Comparison of ENCODE assay signal across 8 cellular contexts in the genomic region with DNA sequence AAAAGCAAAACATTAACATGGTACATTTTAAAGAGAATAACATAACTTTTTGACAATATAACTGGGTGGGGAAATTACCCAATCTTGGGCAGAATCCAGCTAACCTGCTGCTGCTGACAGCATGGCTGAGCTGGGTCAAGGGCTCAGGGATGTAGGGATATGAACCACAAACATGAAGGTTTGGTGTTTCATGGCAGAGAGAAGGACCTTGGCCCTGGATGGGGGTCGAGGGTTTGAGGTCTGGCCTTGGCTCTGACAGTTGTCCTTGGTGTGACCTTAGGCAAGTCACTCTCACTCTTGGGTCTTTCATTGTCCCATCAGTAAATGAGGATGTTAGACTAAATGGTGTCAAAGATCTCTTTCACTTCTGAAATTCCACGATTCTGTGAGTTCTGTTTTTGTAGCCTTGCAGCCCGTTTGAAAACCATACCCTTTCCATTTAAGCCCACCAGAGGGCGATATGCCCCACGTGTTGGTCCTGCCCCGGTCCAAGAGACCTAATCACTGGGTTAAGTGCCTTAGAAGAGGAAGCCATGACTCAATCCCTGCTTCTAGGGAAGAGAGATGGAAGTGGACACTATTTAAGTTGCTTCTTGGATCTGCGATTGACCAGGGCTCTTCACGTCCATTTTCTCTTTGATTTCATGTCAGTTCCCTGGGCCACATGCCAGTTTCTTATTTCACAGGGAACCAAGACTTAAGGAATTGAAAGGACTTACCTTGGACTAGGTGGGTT. TPM values are rescaled to one million over a fixed set of nuclear protein-coding genes. Genes with fewer than 3 reads are reported as not detected.
DNase-seq lines count a peak whose midpoint lies in the region; ATAC-seq and TF ChIP-seq lines count a peak whose summit lies in the region.

No MANE protein-coding gene starts in this region.

- H3K36me3 ChIP-seq in A673 (ENCODE audit: insufficient read depth, low read length, poor library complexity, severe bottlenecking) (no peaks in the 10 kb centered on the region), SJSA1 (no peaks in the 10 kb centered on the region), upper lobe of right lung (no peaks in the 10 kb centered on the region)

- peak; percentile 82 for DNase-seq in A673 (ENCODE audit: low spot score)
- peak; percentile 74 for DNase-seq in LoVo (ENCODE audit: low spot score)
- peak; percentile 50 to 63 for DNase-seq in SJSA1 (ENCODE audit: low read depth in 1 of 2, low spot score in 2 of 2)
- peak; percentile 87 for DNase-seq in activated effector memory CD4-positive, alpha-beta T cell treated with anti-CD3 and anti-CD28 coated beads, Interleukin-2, amount 50 U/mL, for 16 hours
- DNase-seq in foreskin fibroblast = peak; percentile 74 to 92
- peak; percentile 35 for DNase-seq in omental fat pad (ENCODE audit: low spot score)
- peak; percentile 72 for DNase-seq in upper lobe of right lung

- H3K27ac ChIP-seq in A673 (ENCODE audit: low read depth, low read length, poor library complexity, severe bottlenecking) (no peak overlapping the region), SJSA1 (no peak overlapping the region), upper lobe of right lung (no peak overlapping the region)

- TF ChIP-seq CTCF in A673 (conservative IDR thresholded peaks at IDR 0.05; ENCODE audit: low read depth, low read length) (peak; percentile 86), foreskin fibroblast (IDR thresholded peaks at IDR 0.05; ENCODE audit: low read depth, low read length) (peak; percentile 76), omental fat pad (IDR thresholded peaks at IDR 0.05) (peak in 2 of 3 donors; percentile 25 to 38), upper lobe of right lung (IDR thresholded peaks at IDR 0.05) (peak; percentile 86)

- CTCF ChIA-PET in A673 (lab: Charles Lee) = interaction anchor here (0.7 to 0.8 kb wide), 2 partner anchors 172 to 278 kb away, joined by 3 to 13 read pairs; no protein-coding TSS in a partner anchor

- POLR2A ChIA-PET in A673 (lab: Charles Lee; ENCODE audit: low non-redundant PET) = no interaction called here

- H3K4me3 ChIP-seq in A673 (ENCODE audit: low read depth, low read length, poor library complexity, severe bottlenecking) = no peak overlapping the region
- no peak overlapping the region for H3K4me3 ChIP-seq in SJSA1
- H3K4me3 ChIP-seq in foreskin fibroblast (ENCODE audit: low read depth in 1 of 2, low read length in 2 of 2) = no peak overlapping the region
- H3K4me3 ChIP-seq in upper lobe of right lung = no peak overlapping the region

- H3K9me3 ChIP-seq in A673 (ENCODE audit: low read depth, low read length, poor library complexity, severe bottlenecking) (no peaks in the 10 kb centered on the region), SJSA1 (replicated peaks) (no peaks in the 10 kb centered on the region), upper lobe of right lung (no peaks in the 10 kb centered on the region)

- peak; percentile 61 for ATAC-seq in GM19043 (IDR thresholded peaks at IDR 0.05; ENCODE audit: low read depth, unreplicated experiment)
- peak; percentile 83 for ATAC-seq in omental fat pad (ENCODE audit: low FRiP score)
- peak; percentile 100 for ATAC-seq in upper lobe of right lung

- BruUV-seq in A673 (replicated peaks; lab: Mats Ljungman, UMichigan) = no TSS peak

- intact Hi-C loops in A673 (cut with micrococcal nuclease; ENCODE audit: unreplicated experiment) (loop anchor here (1.0 to 5.0 kb wide), 5 partner anchors 169 to 784 kb away; no protein-coding TSS in a partner anchor), upper lobe of right lung (cut with DNase I) (loop anchor here (10.0 kb wide), 1 partner anchor 176 kb away; no protein-coding TSS in a partner anchor)

- H3K4me1 ChIP-seq in A673 (ENCODE audit: insufficient read depth, low read length, poor library complexity, severe bottlenecking) (peaks cover 13% of the 10 kb centered on the region), SJSA1 (replicated peaks) (peaks cover 8% of the 10 kb centered on the region; the same call in 1 of the 2 replicates), upper lobe of right lung (no peaks in the 10 kb centered on the region)

- H3K27me3 ChIP-seq in A673 (replicated peaks; ENCODE audit: insufficient read depth, low read depth, low read length, poor library complexity) (no peaks in the 10 kb centered on the region), SJSA1 (replicated peaks) (no peaks in the 10 kb centered on the region), upper lobe of right lung (no peaks in the 10 kb centered on the region)

RNA-seq across cellular contexts. Expression of gene TEX48, which starts 56.8 kb away (rescaled TPM):
- total RNA-seq in A673 (2021) (not detected in 2 replicates), omental fat pad (not detected), upper lobe of right lung (not detected)
- total RNA-seq in SJSA1 (2014; rRNA removed; shearing (Covaris generic)) = not detected in 2 replicates

Comparison
In these comparisons a context has a peak if more than half of its experiments do, and no peak if none do; other contexts are left out.
1. DNase-seq: peak in every context shown above with its lines; median percentile 87 in activated effector memory CD4-positive, alpha-beta T cell treated with anti-CD3 and anti-CD28 coated beads, Interleukin-2, amount 50 U/mL, for 16 hours; 83 in foreskin fibroblast; 82 in A673; 74 in LoVo; 72 in upper lobe of right lung; 56 in SJSA1; 35 in omental fat pad.
2. CTCF ChIP-seq: peak in every context shown above with its lines; median percentile 86 in A673; 86 in upper lobe of right lung; 76 in foreskin fibroblast; 32 in omental fat pad.